ENCODE assay signal across 8 cellular contexts in the genomic region with DNA sequence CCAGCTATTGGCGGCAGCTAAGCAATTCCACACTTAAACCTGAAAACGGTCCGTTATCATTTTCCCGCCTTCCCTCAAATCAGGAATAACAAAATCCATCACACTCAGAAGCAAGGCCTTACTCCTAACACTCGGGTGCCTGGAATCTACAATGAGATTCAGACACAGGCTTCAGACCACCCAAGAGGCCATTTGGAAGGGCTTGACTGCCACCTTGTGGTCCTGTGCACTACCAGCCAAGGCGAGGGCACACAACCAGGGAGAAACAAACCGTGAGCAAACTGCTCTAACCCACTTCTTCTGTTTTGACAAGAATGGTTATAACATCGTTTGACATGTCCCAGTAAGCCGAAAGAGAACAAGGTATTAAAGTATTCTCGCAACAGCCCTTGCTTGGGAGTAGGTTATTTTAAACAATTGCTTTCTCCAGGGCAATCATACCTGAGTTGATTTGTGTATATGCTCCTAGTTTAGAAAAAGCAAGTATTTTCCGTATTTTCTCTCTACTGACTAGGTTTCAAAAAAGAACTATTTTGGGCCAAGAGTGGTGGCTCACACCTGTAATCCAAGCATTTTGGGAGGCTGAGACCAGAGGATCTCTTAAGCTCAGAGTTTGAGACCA. TPM values are rescaled to one million over a fixed set of nuclear protein-coding genes. Genes with fewer than 3 reads are reported as not detected.
DNase-seq lines count a peak whose midpoint lies in the region; ATAC-seq and TF ChIP-seq lines count a peak whose summit lies in the region.

No MANE protein-coding gene starts in this region.

- H3K27ac Mint-ChIP-seq in CD4-positive, alpha-beta T cell = no peak overlapping the region

- no peaks in the 10 kb centered on the region for H4K20me1 ChIP-seq in smooth muscle cell (ENCODE audit: low read depth)

- H3K27me3 ChIP-seq in CD4-positive, alpha-beta T cell (ENCODE audit: control insufficient read depth, insufficient read depth, low read length) = no peaks in the 10 kb centered on the region
- H3K27me3 ChIP-seq in adrenal gland = no peaks in the 10 kb centered on the region
- H3K27me3 ChIP-seq in smooth muscle cell (ENCODE audit: low read depth) = peaks cover 21% of the 10 kb centered on the region

- H3F3A ChIP-seq in smooth muscle cell (ENCODE audit: low read depth) = no peaks in the 10 kb centered on the region

- no peaks in the 10 kb centered on the region for H3K9me3 ChIP-seq in CD4-positive, alpha-beta T cell (ENCODE audit: control insufficient read depth, low read length)
- H3K9me3 ChIP-seq in adrenal gland (replicated peaks in 1 of 3) (no peaks in the 10 kb centered on the region), smooth muscle cell (replicated peaks; ENCODE audit: low read depth) (no peaks in the 10 kb centered on the region)

- no peak for ATAC-seq in CD4-positive, alpha-beta T cell (ENCODE audit: poor library complexity)
- ATAC-seq in GM19035 (IDR thresholded peaks at IDR 0.05; ENCODE audit: unreplicated experiment) = peak; percentile 69

- H3K9me3 Mint-ChIP-seq in CD4-positive, alpha-beta T cell = no peaks in the 10 kb centered on the region

- H3K4me1 Mint-ChIP-seq in CD4-positive, alpha-beta T cell (ENCODE audit: low read depth) = no peaks in the 10 kb centered on the region

- POLR2A ChIA-PET in CD4-positive, alpha-beta T cell (lab: Charles Lee) = no interaction called here

- CTCF ChIA-PET in CD4-positive, alpha-beta T cell (lab: Charles Lee) = no interaction called here

- peaks cover 6% of the 10 kb centered on the region for H3K27me3 Mint-ChIP-seq in CD4-positive, alpha-beta T cell

- TF ChIP-seq POLR2A in adrenal gland (IDR thresholded peaks at IDR 0.05) = no peak

- intact Hi-C loops in CD4-positive, alpha-beta T cell (cut with DNase I, micrococcal nuclease) = no loop called here
- intact Hi-C loops in adrenal gland (cut with DNase I) = no loop called here

- no peak overlapping the region for H2AFZ ChIP-seq in smooth muscle cell (ENCODE audit: low read depth)

- WGBS in adrenal gland, 4 donors = 24 to 31% (median 29%) methylated on average over 11 of the region's 11 CpGs
- WGBS in smooth muscle cell (ENCODE audit: low lambda C conversion rate) = 25% methylated on average over 11 of the region's 11 CpGs

- H3K36me3 ChIP-seq in adrenal gland (replicated peaks in 1 of 2) = peaks cover 0 to 10% of the 10 kb centered on the region in 2 donors
- no peaks in the 10 kb centered on the region for H3K36me3 ChIP-seq in smooth muscle cell (ENCODE audit: low read depth)

- H3K4me1 ChIP-seq in adrenal gland (replicated peaks in 1 of 2) (peaks cover 0 to 2% of the 10 kb centered on the region in 2 donors), smooth muscle cell (ENCODE audit: low read depth) (no peaks in the 10 kb centered on the region)

- peaks cover 8% of the 10 kb centered on the region for H3K36me3 Mint-ChIP-seq in CD4-positive, alpha-beta T cell (ENCODE audit: low read depth)

- no peak overlapping the region for H3K4me2 ChIP-seq in smooth muscle cell

- H3K79me2 ChIP-seq in smooth muscle cell (ENCODE audit: low read depth) = no peaks in the 10 kb centered on the region

- DNase-seq in CD4-positive, alpha-beta T cell = peak in 6 of 10 experiments; percentile 1 to 12 (median 6)
- DNase-seq in HK-2 (ENCODE audit: unreplicated experiment) = peak; percentile 38
- peak; percentile 72 for DNase-seq in OCI-M1 (lab: John Stamatoyannopoulos, UW)
- peak; percentile 58 to 82 (median 69) for DNase-seq in adrenal gland
- DNase-seq in hippocampal formation (lab: John Stamatoyannopoulos, UW) = peak; percentile 62 to 69
- DNase-seq in smooth muscle cell (lab: John Stamatoyannopoulos, UW; ENCODE audit: unreplicated experiment) = peak; percentile 1
- no peak for DNase-seq in mesenteric fat pad (ENCODE audit: low spot score)

- H3K9ac ChIP-seq in smooth muscle cell (ENCODE audit: low read depth) = no peak overlapping the region

- no peak overlapping the region for H3K27ac ChIP-seq in CD4-positive, alpha-beta T cell (ENCODE audit: low read depth, low read length)
- H3K27ac ChIP-seq in adrenal gland (no peak overlapping the region), smooth muscle cell (ENCODE audit: low read depth) (no peak overlapping the region)

- H3K4me3 ChIP-seq in adrenal gland (no peak overlapping the region), smooth muscle cell (no peak overlapping the region)

- TF ChIP-seq CTCF in CD4-positive, alpha-beta T cell (IDR thresholded peaks at IDR 0.05) = no peak
- TF ChIP-seq CTCF in adrenal gland (IDR thresholded peaks at IDR 0.05) (peak; percentile 54 to 88 (median 82)), smooth muscle cell (IDR thresholded peaks at IDR 0.05; ENCODE audit: borderline replicate concordance, insufficient read depth, poor library complexity, severe bottlenecking) (peak; percentile 73)

- H3K4me3 Mint-ChIP-seq in CD4-positive, alpha-beta T cell = no peak overlapping the region

RNA-seq across cellular contexts. Expression of a gene that starts 40.1 kb away (rescaled TPM):
- total RNA-seq in CD4-positive, alpha-beta T cell = not detected
- total RNA-seq in adrenal gland = 10 to 100 TPM in 2 of 8 donors, 1 to 10 TPM in 6; 2.4 to 15.5 (median 6.7) TPM
- polyA plus RNA-seq in adrenal gland = 1 to 10 TPM; 2.8 to 7.4 (median 6.2) TPM
- total RNA-seq in smooth muscle cell = 0.09 TPM in 1 of 2 replicates, not detected in the other
- 0.07 TPM in 1 of 2 replicates, not detected in the other for polyA plus RNA-seq in smooth muscle cell
- total RNA-seq in mesenteric fat pad = not detected

RNA-seq across cellular contexts. Expression of a gene that starts 41.0 kb away (rescaled TPM):
- total RNA-seq in CD4-positive, alpha-beta T cell = 10 to 100 TPM; 13.0 to 13.4 TPM
- 10 to 100 TPM; 15.9 to 39.1 (median 18.6) TPM for total RNA-seq in adrenal gland
- 10 to 100 TPM; 21.5 to 43.7 (median 22.3) TPM for polyA plus RNA-seq in adrenal gland
- total RNA-seq in smooth muscle cell = 30.5 and 30.6 TPM in 2 replicates
- 21.2 and 22.7 TPM in 2 replicates for polyA plus RNA-seq in smooth muscle cell
- total RNA-seq in mesenteric fat pad = 37.9 TPM
